ENCODE assay signal across 20 cellular contexts in the genomic region with DNA sequence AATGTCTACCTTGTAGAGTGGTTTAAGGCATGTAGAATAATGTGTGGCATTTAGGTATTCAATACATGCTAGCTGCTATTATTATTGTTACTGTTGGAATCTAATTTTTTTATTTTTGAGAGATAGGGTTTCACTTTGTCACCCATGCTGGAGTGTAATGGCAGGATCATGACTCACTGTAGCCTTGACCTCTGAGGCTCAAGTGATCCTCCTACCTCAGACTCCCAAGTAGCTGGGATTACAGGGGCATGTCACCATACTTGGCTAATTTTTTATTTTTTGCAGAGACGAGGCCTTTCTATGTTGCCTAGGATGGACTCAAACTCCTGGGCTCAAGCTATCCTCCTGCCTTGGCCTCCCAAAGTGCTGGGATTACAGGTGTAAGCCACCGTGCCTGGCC.
"Had no signal": no experiment of that assay in that cellular context is flagged by ENCODE, and none has a peak within 500 bp of the region (broad histone marks: within the 10 kb centered on the region; RNA-seq: fewer than 3 reads in every experiment).

No MANE protein-coding gene starts in this region.

- H3K27ac Mint-ChIP-seq: immature natural killer cell; nephron progenitor cell; stimulated activated effector memory CD8-positive, alpha-beta T cell treated with anti-CD3 and anti-CD28 coated beads, Interleukin-12 subunit alpha, Interleukin-12 subunit beta, amount 100 ng/mL, for 72 hours had no signal

- H3K4me3 ChIP-seq: colonic mucosa, lower lobe of right lung, prostate gland, right atrium auricular region, sigmoid colon, stomach, thyroid gland, vagina had no signal

- H3K27ac ChIP-seq: colonic mucosa, lower lobe of right lung, prostate gland, right atrium auricular region, sigmoid colon, stomach, thyroid gland, vagina had no signal

- H3K27me3 ChIP-seq: colonic mucosa, right atrium auricular region, sigmoid colon, stomach, thyroid gland, vagina had no signal

- H3K4me1 ChIP-seq: colonic mucosa, prostate gland, right atrium auricular region had no signal

- FAIRE-seq: frontal cortex had no signal

- ATAC-seq: left ventricle myocardium superior; lower lobe of right lung; stimulated activated effector memory CD8-positive, alpha-beta T cell treated with anti-CD3 and anti-CD28 coated beads, Interleukin-12 subunit alpha, Interleukin-12 subunit beta, amount 100 ng/mL, for 72 hours had no signal

- H3K36me3 ChIP-seq: colonic mucosa, lower lobe of right lung, prostate gland, right atrium auricular region, sigmoid colon, stomach, thyroid gland, vagina had no signal

- H3K9me3 Mint-ChIP-seq: immature natural killer cell had no signal

- H3K9me3 ChIP-seq: colonic mucosa, lower lobe of right lung, prostate gland, right atrium auricular region, sigmoid colon, stomach, thyroid gland, vagina had no signal

- H3K4me3 Mint-ChIP-seq: immature natural killer cell; nephron progenitor cell; stimulated activated effector memory CD8-positive, alpha-beta T cell treated with anti-CD3 and anti-CD28 coated beads, Interleukin-12 subunit alpha, Interleukin-12 subunit beta, amount 100 ng/mL, for 72 hours had no signal

- DNase-seq: colonic mucosa; hypothalamus; immature natural killer cell; islet precursor cell; left ventricle myocardium superior; lower lobe of right lung; nephron progenitor cell; nucleus accumbens; sigmoid colon; stimulated activated CD4-positive, alpha-beta T cell treated with anti-CD3 and anti-CD28 coated beads, Interleukin-2, amount 100 ng/mL, for 24 hours; stimulated activated CD4-positive, alpha-beta T cell treated with anti-CD3 and anti-CD28 coated beads, Interleukin-4, amount 100 ng/mL, for 24 hours; stimulated activated naive CD4-positive, alpha-beta T cell treated with Interleukin-2 at 50 U/mL for 16 hours; stomach; thyroid gland; trophoblast cell had no signal

- H3K36me3 Mint-ChIP-seq: immature natural killer cell had no signal
